ENCODE assay signal across 25 cellular contexts in the genomic region with DNA sequence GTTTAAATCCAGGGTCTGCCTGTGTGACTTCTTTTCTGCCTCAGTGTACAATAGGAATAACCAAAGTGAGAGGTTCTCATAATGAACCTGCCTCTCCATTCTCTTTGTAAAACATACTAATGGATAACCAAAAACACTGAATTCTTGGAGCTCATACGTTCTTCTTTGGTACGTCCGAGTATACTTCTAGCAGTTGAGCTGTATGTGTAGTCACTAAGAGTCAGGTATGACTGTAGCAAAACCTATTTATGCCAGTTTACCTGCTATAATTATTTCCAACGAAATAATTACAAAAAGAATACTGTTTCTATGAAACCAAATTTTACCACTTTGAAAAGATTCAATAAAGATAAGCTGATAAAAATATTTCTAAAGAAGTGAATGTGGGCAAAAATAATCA.
"Had no signal": no experiment of that assay in that cellular context is flagged by ENCODE, and none has a peak within 500 bp of the region (broad histone marks: within the 10 kb centered on the region; RNA-seq: fewer than 3 reads in every experiment).

No MANE protein-coding gene starts in this region.

- H3K27ac ChIP-seq: HL-60, KMS-11, SJSA1, SK-N-MC had no signal

- H3K9me3 ChIP-seq: SJSA1 had no signal

- H3K36me3 ChIP-seq: SJSA1 had no signal

- H3K27me3 ChIP-seq: SJSA1 had no signal

- DNase-seq: NCI-H1092, NCI-H1105 treated with DMSO at 0.1 percent for 48 hours, NCI-H1417 treated with DMSO at 0.1 percent for 48 hours, NCI-H146, NCI-H1694 treated with DMSO at 0.1 percent for 48 hours, NCI-H1930, NCI-H2081, NCI-H2107, NCI-H2227 treated with DMSO at 0.1 percent for 48 hours, NCI-H510A, NCI-H524 treated with DMSO at 0.1 percent for 48 hours, NCI-H69, NCI-H774, Right ventricle myocardium superior, RPMI8226, SIG-M5, SW 1271 had no signal

- H3K27me3 Mint-ChIP-seq: IgD-negative memory B cell had no signal

- H3K4me2 ChIP-seq: KMS-11 had no signal

- H3K27ac Mint-ChIP-seq: IgD-negative memory B cell had no signal

- ATAC-seq: K562 had no signal

- H3K4me3 ChIP-seq: K562, SJSA1, SK-N-MC had no signal

- H3K9ac ChIP-seq: KMS-11 had no signal

- H3K36me3 Mint-ChIP-seq: IgD-negative memory B cell had no signal

- FAIRE-seq: HTR-8/SVneo, K562, RCC 7860 had no signal

- H3K4me3 Mint-ChIP-seq: IgD-negative memory B cell had no signal

- H3K4me1 ChIP-seq: SJSA1 had no signal
